ENCODE assay signal across 23 cellular contexts in genomic region chr4:151614532-151614931, GRCh38.
"Had no signal": no experiment of that assay in that cellular context is flagged by ENCODE, and none has a peak within 500 bp of the region (broad histone marks: within the 10 kb centered on the region; RNA-seq: fewer than 3 reads in every experiment).

No MANE protein-coding gene starts in this region.

- H3K4me2 ChIP-seq: KMS-11, PC-9 had no signal

- H3K4me3 ChIP-seq: K562, PC-9, Peyer's patch, SJCRH30 had no signal

- H3K9ac ChIP-seq: KMS-11 had no signal

- H3K27me3 ChIP-seq: Peyer's patch, SJCRH30 had no signal

- DNase-seq: Kasumi-1; MM.1S; NCI-H1092 treated with DMSO at 0.1 percent for 48 hours; NCI-H1436 treated with DMSO at 0.1 percent for 48 hours; NCI-H1694; NCI-H187 treated with DMSO at 0.1 percent for 48 hours; NCI-H2029 treated with DMSO at 0.1 percent for 48 hours; NCI-H2171; NCI-H345; NCI-H446 treated with DMSO at 0.1 percent for 48 hours; NCI-H510A treated with DMSO at 0.1 percent for 48 hours; NCI-H526 treated with DMSO at 0.1 percent for 48 hours; NCI-H748 treated with DMSO at 0.1 percent for 48 hours; NK-92 treated with Interleukin-12 subunit alpha and Interleukin-12 subunit beta, amount 100 ng/mL, for 24 hours; PC-9; Peyer's patch; SHP77 treated with DMSO at 0.1 percent for 48 hours; SJCRH30; SW 1271 had no signal

- ATAC-seq: K562, Right ventricle myocardium inferior had no signal

- H2AFZ ChIP-seq: PC-9 had no signal

- H3K36me3 ChIP-seq: Peyer's patch, SJCRH30 had no signal

- H3K9me3 ChIP-seq: Peyer's patch, SJCRH30 had no signal

- H3K27ac ChIP-seq: HL-60, KMS-11, PC-9, Peyer's patch, SJCRH30 had no signal
